In genomic region chr11:36362902-36363301, GRCh38 we compare ENCODE assay signal across 10 cellular contexts.
DNase-seq lines count a peak whose midpoint lies in the region; ATAC-seq and TF ChIP-seq lines count a peak whose summit lies in the region.
"Had no signal": no experiment of that assay in that cellular context is flagged by ENCODE, and none has a peak within 500 bp of the region (broad histone marks: within the 10 kb centered on the region; RNA-seq: fewer than 3 reads in every experiment).

No MANE protein-coding gene starts in this region.

- H3K4me1 ChIP-seq in GM23338 (ENCODE audit: insufficient read depth) (peaks cover 6% of the 10 kb centered on the region; the same call in 1 of the 2 replicates), transverse colon (peaks cover 12 to 70% (median 32%) of the 10 kb centered on the region in 4 donors)

- peak overlapping the region; percentile 36; the same call in 1 of the 3 replicates for H3K4me3 Mint-ChIP-seq in GM23338

- no peaks in the 10 kb centered on the region for H3F3A ChIP-seq in GM23338 (replicated peaks; ENCODE audit: low read depth)

- H3K36me3 ChIP-seq in GM23338 (ENCODE audit: insufficient read depth) (no peaks in the 10 kb centered on the region), transverse colon (no peaks in the 10 kb centered on the region)

- DNase-seq in GM23338 (ENCODE audit: low spot score) (no peak), SW480 (ENCODE audit: low spot score) (peak; percentile 88), fibroblast of villous mesenchyme (ENCODE audit: low read depth) (peak; percentile 94), transverse colon (no peak)
- DNase-seq in activated effector memory CD4-positive, alpha-beta T cell treated with anti-CD3 and anti-CD28 coated beads, Interleukin-2, amount 50 U/mL, for 16 hours: no peak
- DNase-seq: NCI-H1417 treated with DMSO at 0.1 percent for 48 hours, retina, T1000 had no signal

- no peaks in the 10 kb centered on the region for H4K20me1 ChIP-seq in GM23338 (replicated peaks; ENCODE audit: insufficient read depth)

- TF ChIP-seq CTCF in GM23338 (conservative IDR thresholded peaks at IDR 0.05; ENCODE audit: low read depth in 2 of 2) (no peak), fibroblast of villous mesenchyme (IDR thresholded peaks at IDR 0.05; ENCODE audit: insufficient read depth, low read depth, low read length) (no peak), transverse colon (IDR thresholded peaks at IDR 0.05) (no peak)

- peaks cover 25% of the 10 kb centered on the region for H3K4me1 Mint-ChIP-seq in GM23338

- H3K27ac ChIP-seq in GM23338 (ENCODE audit: low read depth) (no peak overlapping the region), transverse colon (peak overlapping the region in 3 of 4 donors; percentile 42 to 70 (median 64))

- no peaks in the 10 kb centered on the region for H3K9me3 ChIP-seq in transverse colon

- H3K36me3 Mint-ChIP-seq in GM23338 (ENCODE audit: low read depth): no peaks in the 10 kb centered on the region

- H3K27ac Mint-ChIP-seq in GM23338: peak overlapping the region; percentile 59; the same call in 1 of the 2 replicates

- WGBS in transverse colon (ENCODE audit: low coverage in 1 of 2), 2 donors: 83% methylated on average over 1 to 4 of the region's 4 CpGs

- no peak for TF ChIP-seq POLR2A in transverse colon (IDR thresholded peaks at IDR 0.05)

- peaks cover 7% of the 10 kb centered on the region; the same call in 1 of the 2 replicates for H3K27me3 ChIP-seq in GM23338 (ENCODE audit: insufficient read depth)
- no peaks in the 10 kb centered on the region for H3K27me3 ChIP-seq in transverse colon

- no peaks in the 10 kb centered on the region for H3K79me2 ChIP-seq in GM23338 (replicated peaks; ENCODE audit: insufficient read depth)

- no peaks in the 10 kb centered on the region for H3K9me3 Mint-ChIP-seq in GM23338

- H3K4me2 ChIP-seq in GM23338: peak overlapping the region; percentile 20; the same call in 1 of the 2 replicates

- peaks cover 4% of the 10 kb centered on the region for H3K27me3 Mint-ChIP-seq in GM23338 (ENCODE audit: insufficient read depth, low read depth, poor library complexity)

- TF ChIP-seq EP300 in transverse colon (IDR thresholded peaks at IDR 0.05; ENCODE audit: low read depth): no peak

- in situ Hi-C loops in transverse colon (cut with MboI; ENCODE audit: low pct_ligation_motif_present in 1 of 4, low pct_unique_long_range_greater_than_20kb in 1 of 4, low sequenced_read_pairs in 3 of 4): no loop called here

- H3K9me2 ChIP-seq in GM23338 (ENCODE audit: insufficient read depth): no peaks in the 10 kb centered on the region

- ATAC-seq in GM23338: peak; percentile 27
- no peak for ATAC-seq in HG02798 (IDR thresholded peaks at IDR 0.05; ENCODE audit: poor library complexity, unreplicated experiment)
- no peak for ATAC-seq in GM19455 (IDR thresholded peaks at IDR 0.05; ENCODE audit: unreplicated experiment)

- no peak overlapping the region for H2AFZ ChIP-seq in GM23338

- intact Hi-C loops in transverse colon (cut with DNase I; ENCODE audit: low total_unique reads): no loop called here

- no peak overlapping the region for H3K4me3 ChIP-seq in GM23338
- H3K4me3 ChIP-seq in fibroblast of villous mesenchyme (ENCODE audit: low read depth, low read length): no peak overlapping the region
- H3K4me3 ChIP-seq in transverse colon: no peak overlapping the region

TF ChIP-seq in GM23338, 12 proteins besides CTCF, POLR2A, EP300 and RAD21:
- TF ChIP-seq JUNB (IDR thresholded peaks at IDR 0.05; ENCODE audit: unreplicated experiment): no peak
- TF ChIP-seq STAT1 (IDR thresholded peaks at IDR 0.05; ENCODE audit: unreplicated experiment): no peak
- TF ChIP-seq ZNF462 (CRISPR knock-in tag; IDR thresholded peaks at IDR 0.05): no peak

Comparison
In these comparisons a context has a peak if more than half of its experiments do, and no peak if none do; other contexts are left out.
1. DNase-seq: peak in SW480 (single experiment) and fibroblast of villous mesenchyme (single experiment); none in GM23338 (single experiment), transverse colon (single experiment) and activated effector memory CD4-positive, alpha-beta T cell treated with anti-CD3 and anti-CD28 coated beads, Interleukin-2, amount 50 U/mL, for 16 hours (single experiment).